In the genomic region with DNA sequence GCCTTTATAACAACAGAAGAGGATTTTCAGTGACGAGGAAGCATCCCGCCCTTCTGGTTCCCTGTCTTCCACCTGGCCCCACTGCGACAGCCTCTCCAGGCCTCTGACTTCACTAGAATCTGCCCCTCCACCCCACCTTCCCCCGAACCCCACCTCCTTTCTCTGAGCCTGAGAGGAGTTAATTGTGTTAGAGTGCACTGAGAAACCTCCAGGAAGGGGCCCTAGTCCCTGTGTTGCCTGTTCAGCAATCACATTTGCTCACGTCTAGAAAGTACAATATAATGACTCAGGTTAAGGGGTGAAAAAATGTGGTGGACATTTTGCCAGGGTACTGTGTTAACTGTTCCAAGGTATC, we compare ENCODE assay signal across 8 cellular contexts. TPM values are rescaled to one million over a fixed set of nuclear protein-coding genes. Genes with fewer than 3 reads are reported as not detected.
A peak's percentile ranks its signal among the peaks of the same experiment; 100 is the strongest.
DNase-seq lines count a peak whose midpoint lies in the region; ATAC-seq and TF ChIP-seq lines count a peak whose summit lies in the region.

No MANE protein-coding gene starts in this region.

- H3K27me3 ChIP-seq in thyroid gland = no peaks in the 10 kb centered on the region
- no peaks in the 10 kb centered on the region for H3K27me3 ChIP-seq in vagina

- H3K27me3 Mint-ChIP-seq in activated T-cell treated with anti-CD3 and anti-CD28 coated beads, Interleukin-2, amount 50 U/mL, for 4 hours (ENCODE audit: low read depth) = no peaks in the 10 kb centered on the region
- H3K27me3 Mint-ChIP-seq in T-helper 17 cell = no peaks in the 10 kb centered on the region
- peaks cover 2 to 13% (median 4%) of the 10 kb centered on the region in 3 donors for H3K27me3 Mint-ChIP-seq in immature natural killer cell (ENCODE audit: low read depth in 3 of 3)

- 40 to 41% methylated on average over 5 of the region's 5 CpGs for WGBS in thyroid gland, 2 donors

- H3K9me3 Mint-ChIP-seq in activated T-cell treated with anti-CD3 and anti-CD28 coated beads, Interleukin-2, amount 50 U/mL, for 4 hours = no peaks in the 10 kb centered on the region
- no peaks in the 10 kb centered on the region for H3K9me3 Mint-ChIP-seq in immature natural killer cell

- no peak for DNase-seq in activated T-cell treated with anti-CD3 and anti-CD28 coated beads, Interleukin-2, amount 50 U/mL, for 4 hours
- no peak for DNase-seq in activated T-cell treated with anti-CD3 and anti-CD28 coated beads, Interleukin-2, amount 50 U/mL, for 1 hour
- no peak for DNase-seq in T-helper 17 cell
- DNase-seq in immature natural killer cell = peak in 1 of 3 donors; percentile 45
- DNase-seq in thyroid gland = peak; percentile 31 to 37
- no peak for DNase-seq in vagina (ENCODE audit: extremely low spot score in 2 of 2)

- H3K4me1 ChIP-seq in thyroid gland = peaks cover 28 to 34% of the 10 kb centered on the region in 2 donors
- no peaks in the 10 kb centered on the region for H3K4me1 ChIP-seq in vagina

- TF ChIP-seq POLR2A in thyroid gland (IDR thresholded peaks at IDR 0.05) (no peak), vagina (IDR thresholded peaks at IDR 0.05) (no peak)

- H3K27ac Mint-ChIP-seq in T-helper 17 cell (peak overlapping the region; percentile 99), immature natural killer cell (peak overlapping the region; percentile 89 to 100 (median 96))

- H3K4me3 Mint-ChIP-seq in activated T-cell treated with anti-CD3 and anti-CD28 coated beads, Interleukin-2, amount 50 U/mL, for 4 hours = peak overlapping the region; percentile 59
- H3K4me3 Mint-ChIP-seq in T-helper 17 cell (peak overlapping the region; percentile 85), immature natural killer cell (peak overlapping the region in 4 of 5 donors; percentile 42 to 75 (median 52))

- no peak for TF ChIP-seq CTCF in thyroid gland (IDR thresholded peaks at IDR 0.05)
- no peak for TF ChIP-seq CTCF in vagina (IDR thresholded peaks at IDR 0.05)

- H3K36me3 ChIP-seq in thyroid gland = no peaks in the 10 kb centered on the region
- no peaks in the 10 kb centered on the region for H3K36me3 ChIP-seq in vagina

- peaks cover 82% of the 10 kb centered on the region for H3K4me1 Mint-ChIP-seq in activated T-cell treated with anti-CD3 and anti-CD28 coated beads, Interleukin-2, amount 50 U/mL, for 4 hours (ENCODE audit: low read depth)
- H3K4me1 Mint-ChIP-seq in T-helper 17 cell = peaks cover 48% of the 10 kb centered on the region
- H3K4me1 Mint-ChIP-seq in immature natural killer cell = peaks cover 85 to 94% of the 10 kb centered on the region in 2 donors

- peak; percentile 69 to 71 for ATAC-seq in activated T-cell treated with anti-CD3 and anti-CD28 coated beads, Interleukin-2, amount 50 U/mL, for 4 hours
- ATAC-seq in T-helper 17 cell (peak; percentile 13), GM21423 (IDR thresholded peaks at IDR 0.05; ENCODE audit: unreplicated experiment) (no peak), GM21825 (IDR thresholded peaks at IDR 0.05; ENCODE audit: unreplicated experiment) (no peak)

- intact Hi-C loops in thyroid gland (cut with DNase I) (no loop called here), vagina (cut with DNase I) (no loop called here)

- no peaks in the 10 kb centered on the region for H3K9me3 ChIP-seq in T-helper 17 cell (ENCODE audit: control insufficient read depth, low read length, poor library complexity, severe bottlenecking)
- no peaks in the 10 kb centered on the region for H3K9me3 ChIP-seq in thyroid gland
- no peaks in the 10 kb centered on the region for H3K9me3 ChIP-seq in vagina

- peaks cover 11% of the 10 kb centered on the region for H3K36me3 Mint-ChIP-seq in activated T-cell treated with anti-CD3 and anti-CD28 coated beads, Interleukin-2, amount 50 U/mL, for 4 hours (ENCODE audit: insufficient read depth)
- H3K36me3 Mint-ChIP-seq in T-helper 17 cell (ENCODE audit: low read depth) (peaks cover 3% of the 10 kb centered on the region), immature natural killer cell (no peaks in the 10 kb centered on the region)

- H3K4me3 ChIP-seq in thyroid gland (replicated peaks in 1 of 3) (no peak overlapping the region), vagina (no peak overlapping the region)

- H3K27ac ChIP-seq in thyroid gland = peak overlapping the region; percentile 45 to 64 (median 57)
- H3K27ac ChIP-seq in vagina = no peak overlapping the region

RNA-seq across cellular contexts. Expression of a gene that starts 38.8 kb away (rescaled TPM):
- total RNA-seq in activated T-cell treated with anti-CD3 and anti-CD28 coated beads, Interleukin-2, amount 50 U/mL, for 4 hours = 10 to 100 TPM; 13.8 to 22.3 (median 19.0) TPM
- 10 to 100 TPM; 33.2 to 83.9 TPM for total RNA-seq in T-helper 17 cell
- 10 to 100 TPM; 10.0 to 19.0 (median 18.0) TPM for polyA plus RNA-seq in immature natural killer cell
- total RNA-seq in thyroid gland = 10 to 100 TPM; 45.4 to 81.9 (median 58.6) TPM
- total RNA-seq in vagina = 4.7 TPM

Comparison
In these comparisons a context has a peak if more than half of its experiments do, and no peak if none do; other contexts are left out.
1. ATAC-seq: peak in activated T-cell treated with anti-CD3 and anti-CD28 coated beads, Interleukin-2, amount 50 U/mL, for 4 hours (2 of 2) and T-helper 17 cell (single experiment); none in GM21423 (single experiment) and GM21825 (single experiment).
2. DNase-seq: peak in thyroid gland (2 of 2); none in activated T-cell treated with anti-CD3 and anti-CD28 coated beads, Interleukin-2, amount 50 U/mL, for 4 hours (single experiment), activated T-cell treated with anti-CD3 and anti-CD28 coated beads, Interleukin-2, amount 50 U/mL, for 1 hour (single experiment), T-helper 17 cell (0 of 3) and vagina (0 of 2).
3. Peak in every context shown above with its lines, with median percentiles within 50 percentile points of each other: H3K4me3 Mint-ChIP-seq.